9 cellular contexts compared by ENCODE assay signal in genomic region chr19:4009990-4010807, GRCh38. TPM values are rescaled to one million over a fixed set of nuclear protein-coding genes. Genes with fewer than 3 reads are reported as not detected.
DNase-seq lines count a peak whose midpoint lies in the region; ATAC-seq lines count a peak whose summit lies in the region.
"Had no signal": no experiment of that assay in that cellular context is flagged by ENCODE, and none has a peak within 500 bp of the region (broad histone marks: within the 10 kb centered on the region; RNA-seq: fewer than 3 reads in every experiment).

No MANE protein-coding gene starts in this region.

- H3K9me2 ChIP-seq in GM23248 (ENCODE audit: insufficient read depth) = no peaks in the 10 kb centered on the region

- no peaks in the 10 kb centered on the region for H3K9me3 ChIP-seq in GM23248 (ENCODE audit: low read depth)
- H3K9me3 ChIP-seq in skeletal muscle tissue (ENCODE audit: control insufficient read depth in 3 of 3, low read length in 3 of 3) = no peaks in the 10 kb centered on the region

- peak; percentile 24 for DNase-seq in GM23248
- DNase-seq in T-cell = no peak
- DNase-seq in immature natural killer cell = no peak
- DNase-seq in T-helper 2 cell treated with Interferon-gamma antibody and Interleukin-4, amounts not matched to agents 5 μg/mL and 100 μg/mL, for 36 hours (ENCODE audit: low spot score) = no peak
- no peak for DNase-seq in dermis blood vessel endothelial cell
- DNase-seq in AML-193 (lab: John Stamatoyannopoulos, UW) = no peak
- DNase-seq: activated CD8-positive, alpha-beta memory T cell treated with anti-CD3 and anti-CD28 coated beads for 24 hours; SIG-M5 had no signal

- H3K9me3 Mint-ChIP-seq in T-cell (no peaks in the 10 kb centered on the region), immature natural killer cell (no peaks in the 10 kb centered on the region)
- H3K9me3 Mint-ChIP-seq in T-helper 2 cell treated with Interferon-gamma antibody and Interleukin-4, amounts not matched to agents 5 μg/mL and 100 μg/mL, for 36 hours = no peaks in the 10 kb centered on the region

- H3K9ac ChIP-seq in GM23248 = peak overlapping the region; percentile 36
- peak overlapping the region; percentile 73 to 89 (median 85) for H3K9ac ChIP-seq in skeletal muscle tissue (ENCODE audit: low read depth in 1 of 3, low read length in 3 of 3)

- no peaks in the 10 kb centered on the region for H3K27me3 ChIP-seq in GM23248 (replicated peaks; ENCODE audit: insufficient read depth)
- H3K27me3 ChIP-seq in skeletal muscle tissue (ENCODE audit: control insufficient read depth in 3 of 3, insufficient read depth in 3 of 3, low read length in 3 of 3) = no peaks in the 10 kb centered on the region

- in situ Hi-C loops in GM23248 (cut with MboI) = no loop called here

- no peaks in the 10 kb centered on the region for H4K20me1 ChIP-seq in GM23248 (ENCODE audit: insufficient read depth)

- H3K4me1 Mint-ChIP-seq in T-cell (peaks cover 23 to 46% (median 45%) of the 10 kb centered on the region in 3 donors), immature natural killer cell (peaks cover 16 to 31% of the 10 kb centered on the region in 2 donors)
- peaks cover 13% of the 10 kb centered on the region for H3K4me1 Mint-ChIP-seq in T-helper 2 cell treated with Interferon-gamma antibody and Interleukin-4, amounts not matched to agents 5 μg/mL and 100 μg/mL, for 36 hours (ENCODE audit: low read depth)

- ATAC-seq in T-cell (replicated peaks in 1 of 4) = no peak

- peaks cover 63% of the 10 kb centered on the region for H3K79me2 ChIP-seq in GM23248 (ENCODE audit: insufficient read depth)

- no peaks in the 10 kb centered on the region for H3F3A ChIP-seq in GM23248 (ENCODE audit: insufficient read depth)

- POLR2A ChIA-PET in T-cell (lab: Charles Lee) = no interaction called here

- H3K27ac ChIP-seq in GM23248 (no peak overlapping the region), skeletal muscle tissue (ENCODE audit: low read depth, low read length) (peak overlapping the region; percentile 52)

- H3K4me3 ChIP-seq in GM23248 (no peak overlapping the region), skeletal muscle tissue (ENCODE audit: low read length in 3 of 3) (peak overlapping the region in 2 of 3 donors; percentile 90 to 91)

- H3K27ac Mint-ChIP-seq in T-cell (no peak overlapping the region), immature natural killer cell (no peak overlapping the region)
- H3K27ac Mint-ChIP-seq in T-helper 2 cell treated with Interferon-gamma antibody and Interleukin-4, amounts not matched to agents 5 μg/mL and 100 μg/mL, for 36 hours = no peak overlapping the region

- no peaks in the 10 kb centered on the region; the same call in 1 of the 2 replicates for H3K36me3 ChIP-seq in GM23248 (ENCODE audit: low read depth)
- peaks cover 15 to 17% (median 16%) of the 10 kb centered on the region in 3 donors for H3K36me3 ChIP-seq in skeletal muscle tissue (ENCODE audit: control insufficient read depth in 3 of 3, insufficient read depth in 3 of 3, low read length in 3 of 3)

- H3K27me3 Mint-ChIP-seq in T-cell (no peaks in the 10 kb centered on the region), immature natural killer cell (ENCODE audit: low read depth in 3 of 3) (peaks cover 8 to 17% (median 8%) of the 10 kb centered on the region in 3 donors)
- no peaks in the 10 kb centered on the region for H3K27me3 Mint-ChIP-seq in T-helper 2 cell treated with Interferon-gamma antibody and Interleukin-4, amounts not matched to agents 5 μg/mL and 100 μg/mL, for 36 hours (ENCODE audit: low read depth)

- H3K4me3 Mint-ChIP-seq in T-cell = peak overlapping the region; percentile 17 to 82 (median 25)
- H3K4me3 Mint-ChIP-seq in immature natural killer cell = peak overlapping the region in 3 of 5 donors; percentile 6 to 88 (median 33)
- no peak overlapping the region for H3K4me3 Mint-ChIP-seq in T-helper 2 cell treated with Interferon-gamma antibody and Interleukin-4, amounts not matched to agents 5 μg/mL and 100 μg/mL, for 36 hours

- H3K4me2 ChIP-seq in GM23248 (ENCODE audit: unreplicated experiment) = no peak overlapping the region

- CTCF ChIA-PET in T-cell (lab: Charles Lee) = interaction anchor here in 1 of 2 donors (1.1 kb wide), 1 partner anchor 130 kb away, joined by 4 read pairs; no protein-coding TSS in a partner anchor

- peaks cover 5% of the 10 kb centered on the region for H3K36me3 Mint-ChIP-seq in T-cell
- no peaks in the 10 kb centered on the region for H3K36me3 Mint-ChIP-seq in immature natural killer cell
- peaks cover 8% of the 10 kb centered on the region for H3K36me3 Mint-ChIP-seq in T-helper 2 cell treated with Interferon-gamma antibody and Interleukin-4, amounts not matched to agents 5 μg/mL and 100 μg/mL, for 36 hours (ENCODE audit: low read depth)

- no peak overlapping the region for H2AFZ ChIP-seq in GM23248

- WGBS in GM23248 (ENCODE audit: low coverage in 1 of 2, low lambda C conversion rate in 2 of 2, missing lambda C conversion rate in 2 of 2), 2 experiments = 50 to 51% methylated on average over 24 of the region's 24 CpGs

- H3K4me1 ChIP-seq in GM23248 (ENCODE audit: insufficient read depth) (peaks cover 18% of the 10 kb centered on the region), skeletal muscle tissue (ENCODE audit: control insufficient read depth in 3 of 3, insufficient read depth in 3 of 3, low read length in 3 of 3) (peaks cover 55 to 71% (median 70%) of the 10 kb centered on the region in 3 donors)

RNA-seq across cellular contexts. Expression of gene PIAS4, which starts 2.7 kb away (rescaled TPM):
- 16.8 and 21.0 TPM in 2 replicates for total RNA-seq in GM23248 (2014; rRNA removed; shearing (Covaris generic))
- polyA plus RNA-seq in GM23248 (2016; fragmentation: Nextera tagmentation; extraction: Ambion mirVana) = 6.9 and 9.1 TPM in 2 replicates
- total RNA-seq in T-cell = 10 to 100 TPM; 21.8 to 42.6 (median 31.4) TPM
- polyA plus RNA-seq in immature natural killer cell = 1 to 10 TPM; 6.1 to 8.5 (median 7.3) TPM
- total RNA-seq in skeletal muscle tissue = 19.3 TPM
- total RNA-seq in dermis blood vessel endothelial cell = 22.0 and 27.2 TPM in 2 replicates

RNA-seq across cellular contexts. Expression of gene EEF2, which starts 24.9 kb away (rescaled TPM):
- total RNA-seq in GM23248 (2014; rRNA removed; shearing (Covaris generic)) = 2,755 and 2,906 TPM in 2 replicates
- polyA plus RNA-seq in GM23248 (2016; fragmentation: Nextera tagmentation; extraction: Ambion mirVana) (326 and 331 TPM in 2 replicates), immature natural killer cell (100 to 1,000 TPM; 167 to 381 (median 325) TPM)
- total RNA-seq in T-cell (1,000 to 10,000 TPM; 2,379 to 2,775 (median 2,439) TPM), skeletal muscle tissue (4,276 TPM), dermis blood vessel endothelial cell (2,677 and 3,798 TPM in 2 replicates)

RNA-seq across cellular contexts. Expression of gene DAPK3, which starts 39.3 kb away (rescaled TPM):
- total RNA-seq in GM23248 (2014; rRNA removed; shearing (Covaris generic)) = 167 and 194 TPM in 2 replicates
- 47.6 and 51.1 TPM in 2 replicates for polyA plus RNA-seq in GM23248 (2016; fragmentation: Nextera tagmentation; extraction: Ambion mirVana)
- 10 to 100 TPM; 30.3 to 51.2 (median 44.9) TPM for total RNA-seq in T-cell
- 10 to 100 TPM; 28.3 to 45.3 (median 29.6) TPM for polyA plus RNA-seq in immature natural killer cell
- total RNA-seq in skeletal muscle tissue = 63.7 TPM
- total RNA-seq in dermis blood vessel endothelial cell = 151 and 203 TPM in 2 replicates

RNA-seq across cellular contexts. Expression of gene ZBTB7A, which starts 56.5 kb away (rescaled TPM):
- total RNA-seq in GM23248 (2014; rRNA removed; shearing (Covaris generic)) = 33.6 and 41.3 TPM in 2 replicates
- polyA plus RNA-seq in GM23248 (2016; fragmentation: Nextera tagmentation; extraction: Ambion mirVana) = 17.8 and 20.6 TPM in 2 replicates
- total RNA-seq in T-cell = 10 to 100 TPM; 43.6 to 85.7 (median 81.8) TPM
- polyA plus RNA-seq in immature natural killer cell = 10 to 100 TPM; 10.2 to 62.3 (median 29.0) TPM
- total RNA-seq in skeletal muscle tissue = 4.2 TPM
- 17.4 and 30.3 TPM in 2 replicates for total RNA-seq in dermis blood vessel endothelial cell
